9 cellular contexts compared by ENCODE assay signal in the genomic region with DNA sequence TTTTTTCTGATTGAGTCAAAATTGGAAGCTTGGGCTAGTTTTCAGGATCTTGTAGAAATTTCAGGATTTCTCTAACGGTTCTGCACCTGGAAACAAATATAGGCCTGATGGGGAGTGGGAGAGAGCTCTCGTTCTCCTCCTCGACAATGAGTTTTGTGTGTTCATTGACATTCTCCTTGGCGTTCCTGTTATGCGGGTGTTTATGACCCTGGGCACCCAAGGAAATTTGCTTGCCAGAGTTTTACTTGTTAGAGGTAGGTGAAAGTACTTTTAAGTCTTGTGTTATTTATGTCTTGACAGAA. TPM values are rescaled to one million over a fixed set of nuclear protein-coding genes. Genes with fewer than 3 reads are reported as not detected.
A peak's percentile ranks its signal among the peaks of the same experiment; 100 is the strongest.
DNase-seq lines count a peak whose midpoint lies in the region; ATAC-seq and TF ChIP-seq lines count a peak whose summit lies in the region.
"Had no signal": no experiment of that assay in that cellular context is flagged by ENCODE, and none has a peak within 500 bp of the region (broad histone marks: within the 10 kb centered on the region; RNA-seq: fewer than 3 reads in every experiment).

No MANE protein-coding gene starts in this region.

- CTCF ChIA-PET in A673 (lab: Charles Lee): no interaction called here

- TF ChIP-seq CTCF in A673 (conservative IDR thresholded peaks at IDR 0.05; ENCODE audit: low read depth, low read length) (no peak), cardiac fibroblast (IDR thresholded peaks at IDR 0.05; ENCODE audit: low read depth, low read length) (no peak), natural killer cell (IDR thresholded peaks at IDR 0.05) (no peak)

- intact Hi-C loops in A673 (cut with micrococcal nuclease; ENCODE audit: unreplicated experiment): no loop called here
- intact Hi-C loops in natural killer cell (cut with micrococcal nuclease): no loop called here

- POLR2A ChIA-PET in A673 (lab: Charles Lee; ENCODE audit: low non-redundant PET): no interaction called here

- H3K36me3 Mint-ChIP-seq in IgD-negative memory B cell (no peaks in the 10 kb centered on the region), natural killer cell (no peaks in the 10 kb centered on the region)

- H3K36me3 ChIP-seq in A673 (ENCODE audit: insufficient read depth, low read length, poor library complexity, severe bottlenecking): no peaks in the 10 kb centered on the region

- no peaks in the 10 kb centered on the region for H3K27me3 ChIP-seq in A673 (replicated peaks; ENCODE audit: insufficient read depth, low read depth, low read length, poor library complexity)

- peak overlapping the region; percentile 93 to 95 (median 94) for H3K4me3 Mint-ChIP-seq in IgD-negative memory B cell
- peak overlapping the region; percentile 87 for H3K4me3 Mint-ChIP-seq in natural killer cell

- H3K4me1 Mint-ChIP-seq in IgD-negative memory B cell: peaks cover 59 to 67% (median 65%) of the 10 kb centered on the region in 3 donors
- H3K4me1 Mint-ChIP-seq in natural killer cell: peaks cover 45 to 61% of the 10 kb centered on the region in 2 donors

- ATAC-seq in natural killer cell (no peak), GM21515 (IDR thresholded peaks at IDR 0.05; ENCODE audit: unreplicated experiment) (no peak)

- H3K4me3 ChIP-seq in A673 (ENCODE audit: low read depth, low read length, poor library complexity, severe bottlenecking): peak overlapping the region; percentile 92
- peak overlapping the region; percentile 11 to 65 for H3K4me3 ChIP-seq in cardiac fibroblast (replicated peaks in 1 of 2; ENCODE audit: low read depth in 2 of 2, low read length in 2 of 2)

- H3K27me3 Mint-ChIP-seq in IgD-negative memory B cell (no peaks in the 10 kb centered on the region), natural killer cell (ENCODE audit: low read depth in 2 of 2) (no peaks in the 10 kb centered on the region)

- no peaks in the 10 kb centered on the region for H3K9me3 Mint-ChIP-seq in IgD-negative memory B cell
- no peaks in the 10 kb centered on the region for H3K9me3 Mint-ChIP-seq in natural killer cell

- H3K4me1 ChIP-seq in A673 (ENCODE audit: insufficient read depth, low read length, poor library complexity, severe bottlenecking): peaks cover 22% of the 10 kb centered on the region

- DNase-seq in A673 (ENCODE audit: low spot score) (no peak), cardiac fibroblast (ENCODE audit: low read depth in 2 of 2) (no peak), natural killer cell (no peak), NAMALWA (ENCODE audit: low spot score) (no peak), SW 1271 (lab: John Stamatoyannopoulos, UW) (no peak), midbrain (lab: John Stamatoyannopoulos, UW) (no peak)
- DNase-seq: NCI-H2227 treated with DMSO at 0.1 percent for 48 hours had no signal

- H3K27ac ChIP-seq in A673 (ENCODE audit: low read depth, low read length, poor library complexity, severe bottlenecking): no peak overlapping the region

- no peaks in the 10 kb centered on the region for H3K9me3 ChIP-seq in A673 (ENCODE audit: low read depth, low read length, poor library complexity, severe bottlenecking)

- no TSS peak for BruUV-seq in A673 (replicated peaks; lab: Mats Ljungman, UMichigan)

- H3K27ac Mint-ChIP-seq in IgD-negative memory B cell (peak overlapping the region; percentile 94 to 98 (median 95)), natural killer cell (peak overlapping the region; percentile 88 to 89)

RNA-seq across cellular contexts. Expression of a gene that starts 2.2 kb away (rescaled TPM):
- total RNA-seq in A673 (2021): 96.9 and 101 TPM in 2 replicates
- 24.5 TPM for polyA plus RNA-seq in IgD-negative memory B cell
- total RNA-seq in natural killer cell: 100 to 1,000 TPM; 106 to 125 (median 108) TPM
